ENCODE assay signal across 9 cellular contexts in the genomic region with DNA sequence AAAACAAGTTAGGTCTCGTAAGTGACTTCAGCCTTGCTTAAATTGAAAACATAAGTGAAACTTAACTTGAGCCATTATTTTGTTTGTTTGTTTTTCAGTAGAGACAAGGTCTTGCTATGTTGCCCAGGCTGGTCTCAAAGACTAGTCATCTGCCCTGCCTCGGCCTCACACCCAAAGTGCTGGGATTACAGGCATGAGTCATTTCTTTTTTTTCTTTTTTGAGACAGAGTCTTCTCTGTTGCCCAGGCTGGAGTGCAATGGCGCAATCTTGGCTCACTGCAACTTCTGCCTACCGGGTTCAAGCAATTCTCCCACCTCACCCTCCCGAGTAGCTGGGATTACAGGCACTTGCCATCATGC. TPM values are rescaled to one million over a fixed set of nuclear protein-coding genes. Genes with fewer than 3 reads are reported as not detected.
DNase-seq lines count a peak whose midpoint lies in the region; ATAC-seq and TF ChIP-seq lines count a peak whose summit lies in the region.
"Not testable (repeated sequence)": the region's sequence is repeated elsewhere in the genome, so short reads cannot be mapped to it uniquely, and the experiment has no call there.
"Had no signal": no experiment of that assay in that cellular context is flagged by ENCODE, and none has a peak within 500 bp of the region (broad histone marks: within the 10 kb centered on the region; RNA-seq: fewer than 3 reads in every experiment).

No MANE protein-coding gene starts in this region.

- not testable (repeated sequence) for H2BK12ac ChIP-seq in trophoblast cell (ENCODE audit: low read length)

- TF ChIP-seq POLR2A in Peyer's patch (IDR thresholded peaks at IDR 0.05): not testable (repeated sequence)
- peak in 1 of 4 donors; percentile 71 for TF ChIP-seq POLR2A in upper lobe of left lung (IDR thresholded peaks at IDR 0.05)

- WGBS in trophoblast cell (ENCODE audit: extremely low coverage, insufficient coverage, insufficient read length): no CpG with 5 or more reads among the region's 5 CpGs
- 36 to 49% methylated on average over 5 of the region's 5 CpGs for WGBS in upper lobe of left lung, 2 donors

- not testable (repeated sequence) for H3K36me3 ChIP-seq in Peyer's patch; trophoblast cell (ENCODE audit: control insufficient read depth in 1 of 2, insufficient read depth in 2 of 2, low read length in 2 of 2); upper lobe of left lung

- not testable (repeated sequence) for H3K23ac ChIP-seq in trophoblast cell (ENCODE audit: low read length)

- intact Hi-C loops in left ventricle myocardium superior (cut with micrococcal nuclease): not testable (repeated sequence)

- not testable (repeated sequence) for H3K4me3 ChIP-seq in Peyer's patch; coronary artery; trophoblast cell (ENCODE audit: low read depth, low read length); upper lobe of left lung

- TF ChIP-seq EP300 in upper lobe of left lung (IDR thresholded peaks at IDR 0.05): peak in 1 of 4 donors; percentile 13

- H3K4ac ChIP-seq in trophoblast cell (ENCODE audit: low read depth, low read length): not testable (repeated sequence)

- not testable (repeated sequence) for H2AK5ac ChIP-seq in trophoblast cell (ENCODE audit: low read length)

- H3K4me1 ChIP-seq in Peyer's patch (peaks cover 10 to 37% (median 16%) of the 10 kb centered on the region in 4 donors), trophoblast cell (ENCODE audit: control insufficient read depth in 1 of 2, insufficient read depth in 2 of 2, low read length in 2 of 2) (peaks cover 17 to 22% of the 10 kb centered on the region in 2 experiments), upper lobe of left lung (peaks cover 46 to 69% (median 61%) of the 10 kb centered on the region in 4 donors)

- H3K27me3 ChIP-seq in Peyer's patch; trophoblast cell (ENCODE audit: insufficient read depth, low read length); upper lobe of left lung: not testable (repeated sequence)

- not testable (repeated sequence) for H3K9me3 ChIP-seq in Peyer's patch; trophoblast cell (ENCODE audit: insufficient read depth, low read depth, low read length); upper lobe of left lung

- H2AFZ ChIP-seq in trophoblast cell (ENCODE audit: insufficient read depth, low read length, poor library complexity): not testable (repeated sequence)

- not testable (repeated sequence) for H4K91ac ChIP-seq in trophoblast cell (ENCODE audit: low read depth, low read length)

- H3K14ac ChIP-seq in trophoblast cell (ENCODE audit: low read length): not testable (repeated sequence)

- H3K27ac ChIP-seq in Peyer's patch (peak overlapping the region; percentile 73 to 93 (median 91)), coronary artery (peak overlapping the region in 1 of 2 donors; percentile 75), upper lobe of left lung (peak overlapping the region; percentile 94 to 98 (median 96))
- not testable (repeated sequence) for H3K27ac ChIP-seq in trophoblast cell (ENCODE audit: low read depth, low read length)

- not testable (repeated sequence) for H3K4me2 ChIP-seq in trophoblast cell (ENCODE audit: low read length)

- not testable (repeated sequence) for H3K18ac ChIP-seq in trophoblast cell (ENCODE audit: low read length)

- ATAC-seq in left ventricle myocardium superior: peak; percentile 25
- peak; percentile 64 to 71 for ATAC-seq in upper lobe of left lung (ENCODE audit: low FRiP score in 2 of 2)

- H4K8ac ChIP-seq in trophoblast cell (ENCODE audit: low read depth, low read length): not testable (repeated sequence)

- TF ChIP-seq CTCF in Peyer's patch (IDR thresholded peaks at IDR 0.05); coronary artery (IDR thresholded peaks at IDR 0.05); upper lobe of left lung (IDR thresholded peaks at IDR 0.05): not testable (repeated sequence)

- H3K79me2 ChIP-seq in trophoblast cell (ENCODE audit: control insufficient read depth, insufficient read depth, low read length, poor library complexity): not testable (repeated sequence)

- DNase-seq in EL (peak; percentile 88), HT1080 (ENCODE audit: low read depth) (peak; percentile 87), Peyer's patch (peak in 1 of 3 donors; percentile 71), coronary artery (ENCODE audit: low spot score) (peak; percentile 76), left ventricle myocardium superior (peak; percentile 55), trophoblast cell (peak; percentile 78 to 90), upper lobe of left lung (peak in 1 of 2 donors; percentile 85)
- peak; percentile 57 to 63 for DNase-seq in activated T-cell treated with anti-CD3 and anti-CD28 coated beads, Interleukin-2, amount 50 U/mL, for 48 hours

- H4K12ac ChIP-seq in trophoblast cell (ENCODE audit: low read depth, low read length): not testable (repeated sequence)

- not testable (repeated sequence) for H3K79me1 ChIP-seq in trophoblast cell (ENCODE audit: low read length)

- not testable (repeated sequence) for H2BK120ac ChIP-seq in trophoblast cell (ENCODE audit: insufficient read depth, low read length, poor library complexity)

- not testable (repeated sequence) for H2BK5ac ChIP-seq in trophoblast cell (ENCODE audit: low read depth, low read length, poor library complexity)

- H3K9ac ChIP-seq in trophoblast cell (ENCODE audit: low read length): not testable (repeated sequence)

RNA-seq across cellular contexts. Expression of a gene that starts 4.1 kb away (rescaled TPM):
- total RNA-seq in HT1080 (2014; rRNA removed; shearing (Covaris generic)): not detected in 2 replicates
- polyA plus RNA-seq in HT1080 (2015; cell fraction: cytosol; rRNA removed): 0.11 TPM in 1 of 2 replicates, not detected in the other
- 0.06 and 0.50 TPM in 2 replicates for polyA plus RNA-seq in HT1080 (2015; cell fraction: nucleus; rRNA removed)
- total RNA-seq in Peyer's patch (1 to 10 TPM in 1 of 4 donors, not detected in 3; 1.1 TPM), left ventricle myocardium superior (not detected), upper lobe of left lung (1 to 10 TPM in 2 of 6 donors, under 1 TPM in 2, not detected in 2; 0.39 to 1.5 (median 0.81) TPM)
- 0.08 and 0.10 TPM in 2 replicates for polyA plus RNA-seq in trophoblast cell (2013)
- total RNA-seq: subcutaneous adipose tissue had no signal

RNA-seq across cellular contexts. Expression of a gene that starts 11.8 kb away (rescaled TPM):
- 2.0 and 2.1 TPM in 2 replicates for total RNA-seq in HT1080 (2014; rRNA removed; shearing (Covaris generic))
- 1.1 and 1.8 TPM in 2 replicates for polyA plus RNA-seq in HT1080 (2015; cell fraction: cytosol; rRNA removed)
- polyA plus RNA-seq in HT1080 (2015; cell fraction: nucleus; rRNA removed): 0.37 and 0.84 TPM in 2 replicates
- total RNA-seq in Peyer's patch (10 to 100 TPM; 53.5 to 93.9 (median 88.3) TPM), left ventricle myocardium superior (12.7 TPM), upper lobe of left lung (100 to 1,000 TPM; 162 to 346 (median 248) TPM)
- polyA plus RNA-seq in trophoblast cell (2013): 19.5 and 20.6 TPM in 2 replicates

RNA-seq across cellular contexts. Expression of a gene that starts 16.2 kb away (rescaled TPM):
- total RNA-seq in HT1080 (2014; rRNA removed; shearing (Covaris generic)): 6.4 and 7.7 TPM in 2 replicates
- polyA plus RNA-seq in HT1080 (2015; cell fraction: cytosol; rRNA removed): 2.4 and 3.7 TPM in 2 replicates
- 1.1 and 3.5 TPM in 2 replicates for polyA plus RNA-seq in HT1080 (2015; cell fraction: nucleus; rRNA removed)
- total RNA-seq in Peyer's patch (1 to 10 TPM in 3 of 4 donors, not detected in 1; 1.2 to 6.3 (median 4.5) TPM), left ventricle myocardium superior (1.3 TPM), upper lobe of left lung (10 to 100 TPM in 2 of 6 donors, 1 to 10 TPM in 3, not detected in 1; 1.7 to 14.0 (median 9.2) TPM)
- polyA plus RNA-seq in trophoblast cell (2013): 0.60 and 0.63 TPM in 2 replicates

RNA-seq across cellular contexts. Expression of a gene that starts 21.1 kb away (rescaled TPM):
- total RNA-seq in HT1080 (2014; rRNA removed; shearing (Covaris generic)): not detected in 2 replicates
- polyA plus RNA-seq in HT1080 (2015; cell fraction: cytosol; rRNA removed): 2.7 and 5.4 TPM in 2 replicates
- 1.2 TPM in 1 of 2 replicates, not detected in the other for polyA plus RNA-seq in HT1080 (2015; cell fraction: nucleus; rRNA removed)
- total RNA-seq in Peyer's patch (not detected), left ventricle myocardium superior (not detected), upper lobe of left lung (1 to 10 TPM in 1 of 6 donors, not detected in 5; 3.4 TPM)
- polyA plus RNA-seq in trophoblast cell (2013): 0.53 and 0.62 TPM in 2 replicates

RNA-seq across cellular contexts. Expression of a gene that starts 33.6 kb away (rescaled TPM):
- total RNA-seq in HT1080 (2014; rRNA removed; shearing (Covaris generic)): 65.3 and 73.2 TPM in 2 replicates
- polyA plus RNA-seq in HT1080 (2015; cell fraction: cytosol; rRNA removed): 31.7 and 38.7 TPM in 2 replicates
- polyA plus RNA-seq in HT1080 (2015; cell fraction: nucleus; rRNA removed): 60.7 and 62.1 TPM in 2 replicates
- 10 to 100 TPM; 34.0 to 85.8 (median 41.2) TPM for total RNA-seq in Peyer's patch
- total RNA-seq in left ventricle myocardium superior: 30.6 TPM
- polyA plus RNA-seq in trophoblast cell (2013): 24.4 and 24.9 TPM in 2 replicates
- total RNA-seq in upper lobe of left lung: 100 to 1,000 TPM in 1 of 6 donors, 10 to 100 TPM in 5; 55.4 to 104 (median 62.2) TPM
